8 cellular contexts compared by ENCODE assay signal in the genomic region with DNA sequence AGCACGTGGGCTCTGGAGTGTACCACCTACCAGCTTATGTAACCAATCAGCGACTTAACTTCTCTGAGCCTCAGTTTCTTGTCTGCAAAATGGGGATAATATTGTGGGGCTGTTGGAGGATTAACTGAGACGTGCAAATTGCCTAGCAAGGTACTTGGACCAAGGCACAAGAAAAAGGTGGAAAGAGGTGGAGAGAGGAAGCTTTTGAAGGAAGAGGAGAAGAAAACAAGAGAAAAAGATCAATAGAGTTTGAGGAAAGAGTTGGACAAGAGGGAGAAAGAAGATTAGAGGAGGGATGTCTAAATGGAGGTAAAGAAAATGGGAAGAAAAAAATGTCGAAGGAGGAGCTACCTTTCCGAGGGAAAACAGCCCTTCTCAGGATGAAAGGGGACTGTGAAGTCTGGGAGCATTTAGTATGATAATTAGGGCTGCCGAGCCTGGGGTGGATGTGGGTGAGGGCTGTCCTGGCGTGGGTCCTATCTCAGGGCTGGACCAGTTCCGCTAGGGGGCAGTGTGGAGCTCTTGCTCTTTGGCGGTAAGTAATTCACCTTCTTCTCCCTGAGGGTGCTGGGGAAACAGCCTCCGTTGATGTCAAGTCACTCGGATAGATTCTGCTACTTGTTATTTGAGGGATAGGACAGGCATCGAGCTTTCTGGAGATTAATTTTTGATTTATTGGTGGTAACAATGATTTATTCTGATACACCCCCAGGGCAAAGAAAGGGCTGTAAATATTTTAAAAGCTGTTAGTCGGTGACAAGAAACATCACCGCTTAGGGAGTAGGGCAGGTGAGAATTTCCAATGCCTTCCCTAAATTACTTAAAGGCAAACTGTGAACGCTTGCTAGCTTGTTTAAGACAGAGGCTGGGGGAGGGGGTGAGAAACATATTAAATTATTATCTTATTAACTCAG.
DNase-seq lines count a peak whose midpoint lies in the region; ATAC-seq and TF ChIP-seq lines count a peak whose summit lies in the region.

No MANE protein-coding gene starts in this region.

- no peak overlapping the region for H3K27ac ChIP-seq in CD8-positive, alpha-beta T cell (ENCODE audit: low read depth, low read length)
- H3K27ac ChIP-seq in Panc1 (ENCODE audit: low read length) (no peak overlapping the region), thoracic aorta (no peak overlapping the region)

- no peaks in the 10 kb centered on the region for H3K4me1 ChIP-seq in CD8-positive, alpha-beta T cell (ENCODE audit: insufficient read depth, low read length)
- H3K4me1 ChIP-seq in Panc1 (ENCODE audit: control insufficient read depth, insufficient read depth, low read length) = 0 out of 2 replicates have a peak, but pooled peaks cover 4% of the 10 kb centered on the region
- H3K4me1 ChIP-seq in thoracic aorta (ENCODE audit: control insufficient read depth in 1 of 2, low read depth in 2 of 2) = no peaks in the 10 kb centered on the region

- H3K27me3 Mint-ChIP-seq in CD8-positive, alpha-beta T cell (ENCODE audit: low read depth) = peaks cover 26% of the 10 kb centered on the region
- H3K27me3 Mint-ChIP-seq in osteocyte (ENCODE audit: unreplicated experiment) = peaks cover 28% of the 10 kb centered on the region

- H3K36me3 Mint-ChIP-seq in CD8-positive, alpha-beta T cell = no peaks in the 10 kb centered on the region
- no peaks in the 10 kb centered on the region for H3K36me3 Mint-ChIP-seq in osteocyte (ENCODE audit: unreplicated experiment)

- peak; percentile 83 for TF ChIP-seq CTCF in CD8-positive, alpha-beta T cell (IDR thresholded peaks at IDR 0.05)
- TF ChIP-seq CTCF in Panc1 (IDR thresholded peaks at IDR 0.05) (peak; percentile 95), foreskin fibroblast (IDR thresholded peaks at IDR 0.05; ENCODE audit: low read depth, low read length) (peak; percentile 85), osteocyte (IDR thresholded peaks at IDR 0.05) (peak; percentile 59), thoracic aorta (IDR thresholded peaks at IDR 0.05) (peak; percentile 51)

- no peaks in the 10 kb centered on the region for H3K36me3 ChIP-seq in CD8-positive, alpha-beta T cell (ENCODE audit: insufficient read depth, low read length)
- H3K36me3 ChIP-seq in Panc1 (ENCODE audit: control insufficient read depth, insufficient read depth, low read length) (no peaks in the 10 kb centered on the region), thoracic aorta (no peaks in the 10 kb centered on the region)

- H3K27ac Mint-ChIP-seq in CD8-positive, alpha-beta T cell = no peak overlapping the region
- H3K27ac Mint-ChIP-seq in osteocyte (ENCODE audit: unreplicated experiment) = no peak overlapping the region

- in situ Hi-C loops in Panc1 (cut with HindIII; ENCODE audit: low pct_unique_long_range_greater_than_20kb, low sequenced_read_pairs) = no loop called here

- CTCF ChIA-PET in CD8-positive, alpha-beta T cell (lab: Charles Lee) = interaction anchor here (0.6 to 9.3 kb wide), 25 partner anchors 10 to 464 kb away, joined by 3 to 135 read pairs (median 4); no protein-coding TSS in a partner anchor
- CTCF ChIA-PET in Panc1 (lab: Charles Lee) = interaction anchor here (0.9 to 2.5 kb wide), 5 partner anchors 10 to 222 kb away, joined by 3 to 15 read pairs (median 5); no protein-coding TSS in a partner anchor

- ATAC-seq in CD8-positive, alpha-beta T cell = peak; percentile 88
- ATAC-seq in Panc1 (peak; percentile 92), thoracic aorta (ENCODE audit: insufficient number of reproducible peaks, low FRiP score, low read depth) (no peak), HG02938 (IDR thresholded peaks at IDR 0.05; ENCODE audit: unreplicated experiment) (no peak)

- BruUV-seq in Panc1 (replicated peaks; lab: Mats Ljungman, UMichigan) = no TSS peak

- POLR2A ChIA-PET in CD8-positive, alpha-beta T cell (lab: Charles Lee) = no interaction called here
- POLR2A ChIA-PET in Panc1 (lab: Charles Lee) = interaction anchor here (0.7 kb wide), 1 partner anchor 40 kb away, joined by 4 read pairs; no protein-coding TSS in a partner anchor

- no peak overlapping the region for H3K4me3 Mint-ChIP-seq in CD8-positive, alpha-beta T cell
- no peak overlapping the region for H3K4me3 Mint-ChIP-seq in osteocyte (ENCODE audit: unreplicated experiment)

- peak; percentile 63 to 88 (median 80) for DNase-seq in CD8-positive, alpha-beta T cell
- DNase-seq in HT-29 (ENCODE audit: low spot score) (peak; percentile 73), Panc1 (ENCODE audit: low read depth, low spot score) (peak; percentile 36), foreskin fibroblast (peak; percentile 13 to 71), osteocyte (ENCODE audit: extremely low spot score, unreplicated experiment) (no peak), thoracic aorta (ENCODE audit: low spot score) (no peak)
- peak; percentile 87 to 89 for DNase-seq in activated T-cell treated with anti-CD3 and anti-CD28 coated beads, Interleukin-2, amount 50 U/mL, for 48 hours

- no peak overlapping the region for H3K4me3 ChIP-seq in CD8-positive, alpha-beta T cell (ENCODE audit: low read depth, low read length)
- H3K4me3 ChIP-seq in Panc1 (ENCODE audit: low read depth in 2 of 2, low read length in 2 of 2) (no peak overlapping the region), foreskin fibroblast (ENCODE audit: low read depth in 1 of 2, low read length in 2 of 2) (no peak overlapping the region), thoracic aorta (no peak overlapping the region)

- no peaks in the 10 kb centered on the region for H3K4me1 Mint-ChIP-seq in CD8-positive, alpha-beta T cell (ENCODE audit: low read depth)
- H3K4me1 Mint-ChIP-seq in osteocyte (ENCODE audit: unreplicated experiment) = no peaks in the 10 kb centered on the region

- no peaks in the 10 kb centered on the region for H3K9me3 Mint-ChIP-seq in CD8-positive, alpha-beta T cell
- H3K9me3 Mint-ChIP-seq in osteocyte (ENCODE audit: unreplicated experiment) = no peaks in the 10 kb centered on the region

- no peaks in the 10 kb centered on the region for H3K27me3 ChIP-seq in CD8-positive, alpha-beta T cell (ENCODE audit: insufficient read depth, low read length)
- H3K27me3 ChIP-seq in Panc1 (ENCODE audit: control insufficient read depth, insufficient read depth, low read length) (peaks cover 13% of the 10 kb centered on the region), thoracic aorta (replicated peaks; ENCODE audit: insufficient read depth) (no peaks in the 10 kb centered on the region)

- intact Hi-C loops in CD8-positive, alpha-beta T cell (cut with DNase I, micrococcal nuclease) = loop anchor here (1.0 kb wide), 1 partner anchor 16 kb away; no protein-coding TSS in a partner anchor
- intact Hi-C loops in Panc1 (cut with micrococcal nuclease; ENCODE audit: unreplicated experiment) = no loop called here

- no peaks in the 10 kb centered on the region for H3K9me3 ChIP-seq in CD8-positive, alpha-beta T cell (ENCODE audit: low read length)
- H3K9me3 ChIP-seq in Panc1 (ENCODE audit: control insufficient read depth, insufficient read depth, low read depth, low read length) (no peaks in the 10 kb centered on the region), thoracic aorta (no peaks in the 10 kb centered on the region)

Comparison
In these comparisons a context has a peak if more than half of its experiments do, and no peak if none do; other contexts are left out.
1. ATAC-seq: peak in CD8-positive, alpha-beta T cell (single experiment) and Panc1 (single experiment); none in thoracic aorta (single experiment) and HG02938 (single experiment).
2. DNase-seq: peak in CD8-positive, alpha-beta T cell (7 of 7), HT-29 (single experiment), Panc1 (single experiment), activated T-cell treated with anti-CD3 and anti-CD28 coated beads, Interleukin-2, amount 50 U/mL, for 48 hours (2 of 2) and foreskin fibroblast (2 of 2); none in osteocyte (single experiment) and thoracic aorta (single experiment).
3. Peak in every context shown above with its lines, with median percentiles within 50 percentile points of each other: CTCF ChIP-seq.